Comparison of ENCODE assay signal across 8 cellular contexts in genomic region chr6:34392497-34393190, GRCh38. TPM values are rescaled to one million over a fixed set of nuclear protein-coding genes. Genes with fewer than 3 reads are reported as not detected.
DNase-seq lines count a peak whose midpoint lies in the region; ATAC-seq, FAIRE-seq and TF ChIP-seq lines count a peak whose summit lies in the region.

TSS of gene NUDT3 (minus strand) at chr6:34392669. CDS start at chr6:34392362, 307 bp downstream.

- no peaks in the 10 kb centered on the region for H3K27me3 Mint-ChIP-seq in central memory CD8-positive, alpha-beta T cell

- H3K9ac ChIP-seq in keratinocyte (ENCODE audit: control insufficient read depth, extremely low read depth, insufficient read depth, low read length), result peak within 1 kb of the TSS; percentile 89

- peaks cover 11% of the 10 kb centered on the region for H3K4me1 ChIP-seq in keratinocyte (ENCODE audit: control insufficient read depth, extremely low read depth, insufficient read depth, low read length)

- H3K4me3 Mint-ChIP-seq in central memory CD8-positive, alpha-beta T cell, result no peak within 1 kb of the TSS

- no peaks in the 10 kb centered on the region for H3K27me3 ChIP-seq in keratinocyte (ENCODE audit: control insufficient read depth, extremely low read depth, insufficient read depth, low read length)

- H3K9me1 ChIP-seq in keratinocyte (ENCODE audit: control insufficient read depth, extremely low read depth, insufficient read depth, low read length), result no peaks in the 10 kb centered on the region

- H3K4me1 Mint-ChIP-seq in central memory CD8-positive, alpha-beta T cell, result peaks cover 14% of the 10 kb centered on the region

- DNase-seq in AG10803 (ENCODE audit: low read depth) (peak; percentile 91), NCI-H345 treated with DMSO at 0.1 percent for 48 hours (lab: John Stamatoyannopoulos, UW; ENCODE audit: unreplicated experiment) (peak; percentile 88), keratinocyte (ENCODE audit: low read depth, low spot score) (peak; percentile 49)
- peak; percentile 85 for DNase-seq in activated CD4-positive, CD25-positive, alpha-beta regulatory T cell treated with anti-CD3 and anti-CD28 coated beads, Interleukin-2, amount 50 U/mL, for 16 hours (ENCODE audit: low read depth, low spot score)
- DNase-seq in central memory CD8-positive, alpha-beta T cell (ENCODE audit: low spot score in 2 of 2), result peak; percentile 91 to 94
- DNase-seq in stimulated activated CD4-positive, alpha-beta T cell treated with anti-CD3 and anti-CD28 coated beads, Interleukin-15, amount 100 ng/mL, for 1 hour (ENCODE audit: low read depth in 1 of 2, low spot score in 1 of 2), result peak; percentile 85 to 90

- H3K79me2 ChIP-seq in keratinocyte (ENCODE audit: control insufficient read depth, insufficient read depth, low read length), result peaks cover 45% of the 10 kb centered on the region

- peak; percentile 80 for ATAC-seq in GM19025 (IDR thresholded peaks at IDR 0.05; ENCODE audit: low read depth, unreplicated experiment)
- ATAC-seq in HG03342 (IDR thresholded peaks at IDR 0.05; ENCODE audit: unreplicated experiment), result peak; percentile 84
- ATAC-seq in central memory CD8-positive, alpha-beta T cell (replicated peaks; ENCODE audit: extremely low read depth, poor library complexity, severe bottlenecking), result peak; percentile 91

- FAIRE-seq in keratinocyte (lab: Jason Lieb, UNC), result no peak

- H3K4me3 ChIP-seq in AG10803 (ENCODE audit: low read length) (peak within 1 kb of the TSS; percentile 83), keratinocyte (ENCODE audit: control insufficient read depth in 2 of 3, extremely low read depth in 1 of 3, insufficient read depth in 2 of 3, low read depth in 1 of 3, low read length in 3 of 3) (peak within 1 kb of the TSS; percentile 82 to 99 (median 94))

- peaks cover 4% of the 10 kb centered on the region for H3K36me3 Mint-ChIP-seq in central memory CD8-positive, alpha-beta T cell (ENCODE audit: insufficient read depth)

- H3K27ac ChIP-seq in keratinocyte (ENCODE audit: control insufficient read depth, insufficient read depth, low read length), result peak within 1 kb of the TSS; percentile 72

- TF ChIP-seq CTCF in AG10803 (conservative IDR thresholded peaks at IDR 0.05; ENCODE audit: low read length) (peak; percentile 76), keratinocyte (optimal IDR thresholded peaks at IDR 0.05 in 1 of 3, IDR thresholded peaks at IDR 0.05 in 1 of 3, conservative IDR thresholded peaks at IDR 0.05 in 1 of 3; ENCODE audit: extremely low read depth in 1 of 3, insufficient read depth in 2 of 3, low read length in 3 of 3) (peak; percentile 71 to 94 (median 79))

- dilution Hi-C loops in keratinocyte (cut with MboI; ENCODE audit: extremely low pct_ligation_motif_present, low sequenced_read_pairs), result no loop called here

- no peaks in the 10 kb centered on the region for H3K9me3 Mint-ChIP-seq in central memory CD8-positive, alpha-beta T cell

- H3K4me2 ChIP-seq in keratinocyte (ENCODE audit: control insufficient read depth, extremely low read depth, insufficient read depth, low read depth, low read length), result peak within 1 kb of the TSS; percentile 97

- no peak within 1 kb of the TSS for H3K27ac Mint-ChIP-seq in central memory CD8-positive, alpha-beta T cell (ENCODE audit: low read depth)

- no peaks in the 10 kb centered on the region for H3K9me3 ChIP-seq in keratinocyte (ENCODE audit: control insufficient read depth, low read depth, low read length)

- no peaks in the 10 kb centered on the region for H3K36me3 ChIP-seq in keratinocyte (ENCODE audit: control insufficient read depth in 2 of 2, extremely low read depth in 1 of 2, insufficient read depth in 2 of 2, low read length in 2 of 2)

- H4K20me1 ChIP-seq in keratinocyte (ENCODE audit: control insufficient read depth, extremely low read depth, insufficient read depth, low read length), result no peaks in the 10 kb centered on the region

- peak within 1 kb of the TSS; percentile 95 for H2AFZ ChIP-seq in keratinocyte (ENCODE audit: control insufficient read depth, low read length)

RNA-seq across cellular contexts. Expression of gene NUDT3, which starts in this region (rescaled TPM):
- polyA plus RNA-seq in keratinocyte, result 11.5 to 20.6 TPM (median 16.5 TPM) in 3 replicates
- polyA plus RNA-seq in keratinocyte (2011; ENCODE audit: low read depth), result 2.0 TPM
- polyA plus RNA-seq in keratinocyte (2011; cell fraction: cytosol; rRNA removed), result 12.9 and 16.8 TPM in 2 replicates
- 15.1 and 15.3 TPM in 2 replicates for polyA plus RNA-seq in keratinocyte (2011; cell fraction: nucleus; rRNA removed)
- 2.4 and 8.8 TPM in 2 replicates for polyA plus RNA-seq in keratinocyte (2012; ENCODE audit: low replicate concordance)
- 12.7 to 30.6 TPM (median 21.0 TPM) in 3 replicates for polyA minus RNA-seq in keratinocyte
- polyA minus RNA-seq in keratinocyte (2011; cell fraction: cytosol; rRNA and poly(A)+ RNA removed), result 24.2 TPM
- polyA minus RNA-seq in keratinocyte (2011; cell fraction: nucleus; rRNA and poly(A)+ RNA removed), result 10.1 and 21.6 TPM in 2 replicates

Comparison
In these comparisons a context has a peak if more than half of its experiments do, and no peak if none do; other contexts are left out.
1. Peak in every context shown above with its lines: DNase-seq, ATAC-seq, H3K4me3 ChIP-seq and H3K27ac ChIP-seq.